Comparison of ENCODE assay signal across 16 cellular contexts in genomic region chr20:11993886-11994466, GRCh38.
DNase-seq lines count a peak whose midpoint lies in the region; ATAC-seq and TF ChIP-seq lines count a peak whose summit lies in the region.
"Had no signal": no experiment of that assay in that cellular context is flagged by ENCODE, and none has a peak within 500 bp of the region (broad histone marks: within the 10 kb centered on the region; RNA-seq: fewer than 3 reads in every experiment).

No MANE protein-coding gene starts in this region.

- no peaks in the 10 kb centered on the region for H3K27me3 Mint-ChIP-seq in nephron (ENCODE audit: low read depth)
- H3K27me3 Mint-ChIP-seq: activated CD4-positive, alpha-beta T cell treated with anti-CD3 and anti-CD28 coated beads for 36 hours; T-helper 17 cell had no signal

- no peak overlapping the region for H3K4me3 Mint-ChIP-seq in nephron
- H3K4me3 Mint-ChIP-seq: activated CD4-positive, alpha-beta T cell treated with anti-CD3 and anti-CD28 coated beads for 36 hours; CD14-positive monocyte; stimulated activated naive CD8-positive, alpha-beta T cell treated with anti-CD3 and anti-CD28 coated beads, Interleukin-15, amount 100 ng/mL, for 72 hours; T-helper 17 cell had no signal

- no peaks in the 10 kb centered on the region for H3K9me3 Mint-ChIP-seq in nephron

- CTCF ChIA-PET in HEK293 (lab: Yijun Ruan, JAX) = interaction anchor here (2.9 kb wide), 1 partner anchor 19 kb away, joined by 20 read pairs; no protein-coding TSS in a partner anchor

- ATAC-seq in HG03565 (IDR thresholded peaks at IDR 0.05; ENCODE audit: unreplicated experiment) (no peak), HG02610 (IDR thresholded peaks at IDR 0.05; ENCODE audit: unreplicated experiment) (no peak)
- ATAC-seq: activated CD4-positive, alpha-beta T cell treated with anti-CD3 and anti-CD28 coated beads for 36 hours; stimulated activated naive CD8-positive, alpha-beta T cell treated with anti-CD3 and anti-CD28 coated beads, Interleukin-15, amount 100 ng/mL, for 72 hours; T-helper 17 cell had no signal

- H3K36me3 Mint-ChIP-seq in nephron (ENCODE audit: low read depth) = no peaks in the 10 kb centered on the region
- H3K36me3 Mint-ChIP-seq: CD14-positive monocyte had no signal

- no peaks in the 10 kb centered on the region for H3K9me3 ChIP-seq in HEK293 (ENCODE audit: control insufficient read depth, insufficient read depth, low read depth, low read length)

- peaks cover under 1% of the 10 kb centered on the region for H3K4me1 Mint-ChIP-seq in nephron
- H3K4me1 Mint-ChIP-seq: activated CD4-positive, alpha-beta T cell treated with anti-CD3 and anti-CD28 coated beads for 36 hours; CD14-positive monocyte; stimulated activated naive CD8-positive, alpha-beta T cell treated with anti-CD3 and anti-CD28 coated beads, Interleukin-15, amount 100 ng/mL, for 72 hours; T-helper 17 cell had no signal

- no peak overlapping the region for H3K27ac ChIP-seq in HEK293 (ENCODE audit: extremely low read depth, low read depth, low read length)
- H3K27ac ChIP-seq: coronary artery had no signal

- POLR2A ChIA-PET in HEK293 (lab: Yijun Ruan, JAX) = no interaction called here

- no peak overlapping the region for H3K4me3 ChIP-seq in HEK293 (ENCODE audit: low read depth, low read length)
- H3K4me3 ChIP-seq in choroid plexus epithelial cell (ENCODE audit: low read depth, low read length) = no peak overlapping the region
- H3K4me3 ChIP-seq: coronary artery had no signal

- peak overlapping the region in 2 of 3 experiments; percentile 4 to 11 for H3K27ac Mint-ChIP-seq in nephron
- H3K27ac Mint-ChIP-seq: activated CD4-positive, alpha-beta T cell treated with anti-CD3 and anti-CD28 coated beads for 36 hours; CD14-positive monocyte; stimulated activated naive CD8-positive, alpha-beta T cell treated with anti-CD3 and anti-CD28 coated beads, Interleukin-15, amount 100 ng/mL, for 72 hours; T-helper 17 cell had no signal

- H3K36me3 ChIP-seq in HEK293 (ENCODE audit: control insufficient read depth in 2 of 2, insufficient read depth in 1 of 2, low read length in 2 of 2) = no peaks in the 10 kb centered on the region

- peak; percentile 72 for DNase-seq in NCI-H510A treated with DMSO at 0.1 percent for 48 hours (lab: John Stamatoyannopoulos, UW)
- DNase-seq in choroid plexus epithelial cell (ENCODE audit: low read depth) = peak; percentile 10
- no peak for DNase-seq in NCI-H1048 (lab: John Stamatoyannopoulos, UW)
- no peak for DNase-seq in NCI-H2227 treated with DMSO at 0.1 percent for 48 hours (lab: John Stamatoyannopoulos, UW)
- DNase-seq: activated CD4-positive, alpha-beta T cell treated with anti-CD3 and anti-CD28 coated beads for 36 hours; amniotic stem cell; mesenchymal stem cell; nucleus accumbens; stimulated activated naive CD8-positive, alpha-beta T cell treated with anti-CD3 and anti-CD28 coated beads, Interleukin-15, amount 100 ng/mL, for 72 hours; T-helper 17 cell had no signal

- H3K4me1 ChIP-seq in HEK293 (ENCODE audit: control insufficient read depth, insufficient read depth, low read length) = no peaks in the 10 kb centered on the region

- TF ChIP-seq CTCF in HEK293 (tag by site-specific recombination; IDR thresholded peaks at IDR 0.05) (no peak), choroid plexus epithelial cell (conservative IDR thresholded peaks at IDR 0.05; ENCODE audit: low read depth, low read length) (no peak), nephron (IDR thresholded peaks at IDR 0.05; ENCODE audit: unreplicated experiment in 3 of 3) (no peak)

TF ChIP-seq in HEK293, 187 proteins besides CTCF, POLR2A, EP300 and RAD21:
- 0 out of 2 replicates have a peak, but pooled peaks have one; percentile 26 for TF ChIP-seq ZIC2 (tag by site-specific recombination; IDR thresholded peaks at IDR 0.05)
- no peak for TF ChIP-seq ZNF274 (IDR thresholded peaks at IDR 0.05; ENCODE audit: low read length)
- no peak for TF ChIP-seq ZNF274 (tag by site-specific recombination; IDR thresholded peaks at IDR 0.05; ENCODE audit: borderline replicate concordance)

Comparison
In these comparisons a context has a peak if more than half of its experiments do, and no peak if none do; other contexts are left out.
1. DNase-seq: peak in NCI-H510A treated with DMSO at 0.1 percent for 48 hours (single experiment) and choroid plexus epithelial cell (single experiment); none in NCI-H1048 (single experiment) and NCI-H2227 treated with DMSO at 0.1 percent for 48 hours (single experiment).